In the genomic region with DNA sequence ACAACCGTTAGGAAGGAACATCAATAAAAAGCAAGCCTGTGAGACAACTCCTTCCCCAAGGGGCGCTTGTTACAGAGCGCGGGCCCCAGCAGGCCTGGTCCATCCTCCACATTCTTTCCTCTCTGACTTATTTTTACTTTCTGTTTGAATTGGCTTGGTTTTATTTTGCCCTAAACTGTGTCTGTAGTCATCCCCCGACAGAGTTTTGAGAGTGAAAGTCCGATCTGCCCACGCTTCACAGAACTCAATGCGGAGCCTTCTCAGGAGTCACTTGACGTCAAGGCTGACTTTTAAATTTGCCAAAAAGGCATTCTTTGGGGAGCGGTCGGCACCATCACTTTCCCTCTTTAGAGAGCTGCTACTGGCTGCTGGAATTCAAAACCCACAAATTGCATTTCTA, we compare ENCODE assay signal across 8 cellular contexts.
A peak's percentile ranks its signal among the peaks of the same experiment; 100 is the strongest.
DNase-seq lines count a peak whose midpoint lies in the region; ATAC-seq and TF ChIP-seq lines count a peak whose summit lies in the region.

No MANE protein-coding gene starts in this region.

- no peak overlapping the region for H3K9ac ChIP-seq in mesendoderm (ENCODE audit: low read length)

- H3K9me3 ChIP-seq in psoas muscle: no peaks in the 10 kb centered on the region

- peak; percentile 57 to 85 for DNase-seq in activated CD4-positive, alpha-beta T cell treated with anti-CD3 and anti-CD28 coated beads, Interleukin-2, amount 50 U/mL, for 24 hours (ENCODE audit: low read depth in 1 of 2, low spot score in 1 of 2)
- no peak for DNase-seq in epithelial cell of prostate (ENCODE audit: low read depth, low spot score)
- peak in 1 of 2 donors; percentile 24 for DNase-seq in psoas muscle
- no peak for DNase-seq in mesendoderm
- no peak for DNase-seq in putamen (ENCODE audit: low spot score)
- no peak for DNase-seq in COR-L47 (lab: John Stamatoyannopoulos, UW)

- H3K79me2 ChIP-seq in mesendoderm (ENCODE audit: control insufficient read depth, insufficient read depth, low read length): no peaks in the 10 kb centered on the region

- ATAC-seq in GM18861 (IDR thresholded peaks at IDR 0.05; ENCODE audit: unreplicated experiment) (peak; percentile 99), HG02973 (IDR thresholded peaks at IDR 0.05; ENCODE audit: unreplicated experiment) (peak; percentile 96), psoas muscle (peak; percentile 57 to 72 (median 60))

- peaks cover 11% of the 10 kb centered on the region for H3K4me1 ChIP-seq in psoas muscle
- no peaks in the 10 kb centered on the region for H3K4me1 ChIP-seq in mesendoderm (ENCODE audit: control insufficient read depth, low read depth, low read length)

- peak overlapping the region; percentile 49 for H3K4me3 ChIP-seq in psoas muscle
- no peak overlapping the region for H3K4me3 ChIP-seq in mesendoderm (ENCODE audit: low read length)

- intact Hi-C loops in psoas muscle (cut with DNase I): no loop called here

- no peak overlapping the region for H2AK5ac ChIP-seq in mesendoderm (ENCODE audit: low read length)

- H3K4me2 ChIP-seq in mesendoderm (ENCODE audit: low read length): no peak overlapping the region

- no peak for TF ChIP-seq CTCF in psoas muscle (IDR thresholded peaks at IDR 0.05)

- H3K18ac ChIP-seq in mesendoderm (ENCODE audit: low read length): no peak overlapping the region

- H3K27me3 ChIP-seq in psoas muscle (ENCODE audit: insufficient read depth in 3 of 3, low read length in 2 of 3): no peaks in the 10 kb centered on the region
- H3K27me3 ChIP-seq in mesendoderm (ENCODE audit: insufficient read depth, low read length, poor library complexity): no peaks in the 10 kb centered on the region

- no peaks in the 10 kb centered on the region for H3K79me1 ChIP-seq in mesendoderm (ENCODE audit: low read length)

- no peak overlapping the region for H3K56ac ChIP-seq in mesendoderm (ENCODE audit: low read length)

- no peak overlapping the region for H2BK120ac ChIP-seq in mesendoderm (ENCODE audit: low read depth, low read length)

- no peak overlapping the region for H3K4ac ChIP-seq in mesendoderm (ENCODE audit: low read depth, low read length)

- no peak overlapping the region for H3K23ac ChIP-seq in mesendoderm (ENCODE audit: low read length)

- WGBS in psoas muscle, 3 donors: 22 to 53% (median 29%) methylated on average over 11 of the region's 11 CpGs
- WGBS in mesendoderm (ENCODE audit: extremely low coverage, insufficient coverage, low lambda C conversion rate): no CpG with 5 or more reads among the region's 11 CpGs

- no peak overlapping the region for H4K5ac ChIP-seq in mesendoderm (ENCODE audit: low read length)

- H3K27ac ChIP-seq in epithelial cell of prostate: peak overlapping the region; percentile 54
- peak overlapping the region; percentile 64 for H3K27ac ChIP-seq in psoas muscle
- H3K27ac ChIP-seq in mesendoderm (ENCODE audit: low read depth, low read length): no peak overlapping the region

- H2BK5ac ChIP-seq in mesendoderm (ENCODE audit: low read length): no peak overlapping the region

- H4K8ac ChIP-seq in mesendoderm (ENCODE audit: low read depth, low read length): no peak overlapping the region

- H3K36me3 ChIP-seq in psoas muscle (ENCODE audit: insufficient read depth in 1 of 2, low read depth in 1 of 2) (no peaks in the 10 kb centered on the region), mesendoderm (ENCODE audit: control insufficient read depth, insufficient read depth, low read length) (no peaks in the 10 kb centered on the region)

- no peak overlapping the region for H2BK15ac ChIP-seq in mesendoderm (replicated peaks; ENCODE audit: low read depth)

Comparison
In these comparisons a context has a peak if more than half of its experiments do, and no peak if none do; other contexts are left out.
1. DNase-seq: peak in activated CD4-positive, alpha-beta T cell treated with anti-CD3 and anti-CD28 coated beads, Interleukin-2, amount 50 U/mL, for 24 hours (2 of 2); none in epithelial cell of prostate (single experiment), mesendoderm (single experiment), putamen (single experiment) and COR-L47 (single experiment).
2. Peak in every context shown above with its lines, with median percentiles within 50 percentile points of each other: ATAC-seq.